In the genomic region with DNA sequence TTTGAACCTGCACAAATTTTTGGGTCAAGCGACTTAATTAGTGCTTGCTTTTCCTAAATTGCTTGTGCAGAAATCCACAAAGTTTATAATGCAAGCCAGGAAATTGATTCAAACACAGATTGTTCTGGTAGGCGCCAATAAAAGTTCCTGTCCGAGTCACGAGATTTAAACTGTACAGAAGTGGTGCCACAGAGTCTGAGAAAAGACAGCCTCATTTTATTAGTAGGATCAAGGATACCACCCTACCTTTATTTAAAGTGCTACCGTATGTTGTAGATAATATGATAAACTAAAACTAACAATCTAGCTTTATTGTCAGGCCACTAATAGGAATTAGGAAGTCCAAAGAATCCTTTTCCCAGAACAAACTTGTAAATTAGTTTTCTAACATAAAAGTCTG, we compare ENCODE assay signal across 16 cellular contexts.
A peak's percentile ranks its signal among the peaks of the same experiment; 100 is the strongest.
DNase-seq lines count a peak whose midpoint lies in the region; ATAC-seq and TF ChIP-seq lines count a peak whose summit lies in the region.
"Had no signal": no experiment of that assay in that cellular context is flagged by ENCODE, and none has a peak within 500 bp of the region (broad histone marks: within the 10 kb centered on the region; RNA-seq: fewer than 3 reads in every experiment).

No MANE protein-coding gene starts in this region.

- no peak overlapping the region for H3K27ac Mint-ChIP-seq in naive thymus-derived CD4-positive, alpha-beta T cell
- H3K27ac Mint-ChIP-seq: B cell; CD14-positive monocyte; CD8-positive, alpha-beta T cell had no signal

- no peaks in the 10 kb centered on the region for H3K27me3 ChIP-seq in prostate gland (replicated peaks; ENCODE audit: insufficient read depth)
- no peaks in the 10 kb centered on the region for H3K27me3 ChIP-seq in naive thymus-derived CD4-positive, alpha-beta T cell (ENCODE audit: control insufficient read depth in 2 of 2, insufficient read depth in 2 of 2, low read length in 2 of 2)

- H3K9me3 ChIP-seq in prostate gland: no peaks in the 10 kb centered on the region
- peaks cover 0 to 3% (median 0%) of the 10 kb centered on the region in 3 experiments for H3K9me3 ChIP-seq in naive thymus-derived CD4-positive, alpha-beta T cell (ENCODE audit: control insufficient read depth in 2 of 3, low read length in 3 of 3)

- no peak overlapping the region for H3K4me3 Mint-ChIP-seq in naive thymus-derived CD4-positive, alpha-beta T cell
- H3K4me3 Mint-ChIP-seq: B cell; CD14-positive monocyte; CD8-positive, alpha-beta T cell had no signal

- intact Hi-C loops in prostate gland (cut with DNase I): no loop called here
- intact Hi-C loops in naive thymus-derived CD4-positive, alpha-beta T cell (cut with micrococcal nuclease): no loop called here

- DNase-seq in M059J (ENCODE audit: low read depth) (peak; percentile 13), prostate gland (ENCODE audit: low spot score) (peak; percentile 39), NCI-H2081 treated with DMSO at 0.1 percent for 48 hours (lab: John Stamatoyannopoulos, UW) (no peak), NCI-H345 (lab: John Stamatoyannopoulos, UW) (no peak)
- no peak for DNase-seq in naive thymus-derived CD4-positive, alpha-beta T cell
- DNase-seq: CD8-positive, alpha-beta T cell; COR-L47; DND-41; GF-D8; IMR-90 had no signal

- POLR2A ChIA-PET in naive thymus-derived CD4-positive, alpha-beta T cell (lab: Charles Lee): no interaction called here

- H3K4me1 ChIP-seq in prostate gland (replicated peaks): peaks cover 2% of the 10 kb centered on the region
- H3K4me1 ChIP-seq in naive thymus-derived CD4-positive, alpha-beta T cell (ENCODE audit: control insufficient read depth in 2 of 2, insufficient read depth in 2 of 2, low read length in 2 of 2): no peaks in the 10 kb centered on the region

- no peaks in the 10 kb centered on the region for H3K36me3 Mint-ChIP-seq in naive thymus-derived CD4-positive, alpha-beta T cell
- H3K36me3 Mint-ChIP-seq: CD14-positive monocyte; CD8-positive, alpha-beta T cell had no signal

- TF ChIP-seq POLR2A in prostate gland (IDR thresholded peaks at IDR 0.05): no peak

- WGBS in prostate gland: 32% methylated on average over 5 of the region's 5 CpGs

- H3K9me3 Mint-ChIP-seq in naive thymus-derived CD4-positive, alpha-beta T cell: peaks cover 0 to 34% (median 8%) of the 10 kb centered on the region in 11 donors

- CTCF ChIA-PET in naive thymus-derived CD4-positive, alpha-beta T cell (lab: Charles Lee): no interaction called here

- ATAC-seq in naive thymus-derived CD4-positive, alpha-beta T cell: no peak
- ATAC-seq in HG03159 (IDR thresholded peaks at IDR 0.05; ENCODE audit: unreplicated experiment): no peak
- ATAC-seq: CD8-positive, alpha-beta T cell; HCT116 had no signal

- H3K4me1 Mint-ChIP-seq in naive thymus-derived CD4-positive, alpha-beta T cell: no peaks in the 10 kb centered on the region
- H3K4me1 Mint-ChIP-seq: B cell, CD14-positive monocyte had no signal

- no peaks in the 10 kb centered on the region for H3K27me3 Mint-ChIP-seq in naive thymus-derived CD4-positive, alpha-beta T cell
- H3K27me3 Mint-ChIP-seq: B cell had no signal

- H3K27ac ChIP-seq in C4-2B: peak overlapping the region; percentile 30; the same call in 1 of the 2 replicates
- H3K27ac ChIP-seq in VCaP: peak overlapping the region; percentile 83
- no peak overlapping the region for H3K27ac ChIP-seq in prostate gland
- H3K27ac ChIP-seq in naive thymus-derived CD4-positive, alpha-beta T cell (ENCODE audit: low read depth, low read length): no peak overlapping the region

- no peak for TF ChIP-seq CTCF in C4-2B (conservative IDR thresholded peaks at IDR 0.05)
- TF ChIP-seq CTCF in VCaP (conservative IDR thresholded peaks at IDR 0.05): no peak
- no peak for TF ChIP-seq CTCF in prostate gland (IDR thresholded peaks at IDR 0.05)

- no peaks in the 10 kb centered on the region for H3K36me3 ChIP-seq in prostate gland
- H3K36me3 ChIP-seq in naive thymus-derived CD4-positive, alpha-beta T cell (ENCODE audit: control insufficient read depth in 2 of 3, insufficient read depth in 3 of 3, low read length in 3 of 3): no peaks in the 10 kb centered on the region

- no peak overlapping the region for H3K4me3 ChIP-seq in prostate gland
- H3K4me3 ChIP-seq in naive thymus-derived CD4-positive, alpha-beta T cell (ENCODE audit: low read length): no peak overlapping the region

Comparison
In these comparisons a context has a peak if more than half of its experiments do, and no peak if none do; other contexts are left out.
1. H3K27ac ChIP-seq: peak in C4-2B (single experiment) and VCaP (single experiment); none in prostate gland (0 of 2) and naive thymus-derived CD4-positive, alpha-beta T cell (single experiment).
2. DNase-seq: peak in M059J (single experiment) and prostate gland (single experiment); none in NCI-H2081 treated with DMSO at 0.1 percent for 48 hours (single experiment), naive thymus-derived CD4-positive, alpha-beta T cell (0 of 9) and NCI-H345 (single experiment).